ENCODE assay signal across 21 cellular contexts in genomic region chr17:15036238-15036637, GRCh38.
"Had no signal": no experiment of that assay in that cellular context is flagged by ENCODE, and none has a peak within 500 bp of the region (broad histone marks: within the 10 kb centered on the region; RNA-seq: fewer than 3 reads in every experiment).

No MANE protein-coding gene starts in this region.

- H3K4me3 ChIP-seq: esophagus squamous epithelium, gastroesophageal sphincter, mucosa of descending colon, right atrium auricular region, sigmoid colon, skin epidermis, stomach, thoracic aorta, transverse colon had no signal

- H3K4me1 Mint-ChIP-seq: naive thymus-derived CD8-positive, alpha-beta T cell had no signal

- H3K27ac ChIP-seq: esophagus squamous epithelium, gastroesophageal sphincter, right atrium auricular region, sigmoid colon, skin epidermis, stomach, thoracic aorta, transverse colon had no signal

- H3K27me3 ChIP-seq: gastroesophageal sphincter, right atrium auricular region, transverse colon had no signal

- H3K4me3 Mint-ChIP-seq: dendritic cell treated with granulocyte-macrophage colony-stimulating factor and Interleukin-4, amounts not matched to agents 40 ng/mL and 50 ng/mL, for 4 days; effector memory CD8-positive, alpha-beta T cell; naive thymus-derived CD8-positive, alpha-beta T cell had no signal

- DNase-seq: effector memory CD8-positive, alpha-beta T cell; esophagus squamous epithelium; foreskin fibroblast; glutamatergic neuron; islet precursor cell; mammary epithelial cell; mucosa of descending colon; naive thymus-derived CD8-positive, alpha-beta T cell; posterior cingulate gyrus; sigmoid colon; stimulated activated CD4-positive, alpha-beta T cell treated with anti-CD3 and anti-CD28 coated beads, Interleukin-12 subunit alpha, Interleukin-12 subunit beta, amount 100 ng/mL, for 4 hours; stimulated activated naive CD4-positive, alpha-beta T cell; stomach; substantia nigra; transverse colon had no signal

- ATAC-seq: effector memory CD8-positive, alpha-beta T cell; gastroesophageal sphincter; left lobe of liver; mucosa of descending colon; naive thymus-derived CD8-positive, alpha-beta T cell had no signal

- H3K27ac Mint-ChIP-seq: dendritic cell treated with granulocyte-macrophage colony-stimulating factor and Interleukin-4, amounts not matched to agents 40 ng/mL and 50 ng/mL, for 4 days; effector memory CD8-positive, alpha-beta T cell; naive thymus-derived CD8-positive, alpha-beta T cell had no signal

- H3K9me3 Mint-ChIP-seq: dendritic cell treated with granulocyte-macrophage colony-stimulating factor and Interleukin-4, amounts not matched to agents 40 ng/mL and 50 ng/mL, for 4 days; effector memory CD8-positive, alpha-beta T cell; naive thymus-derived CD8-positive, alpha-beta T cell had no signal

- H3K27me3 Mint-ChIP-seq: dendritic cell treated with granulocyte-macrophage colony-stimulating factor and Interleukin-4, amounts not matched to agents 40 ng/mL and 50 ng/mL, for 4 days had no signal

- H3K4me1 ChIP-seq: gastroesophageal sphincter, right atrium auricular region, sigmoid colon, stomach, transverse colon had no signal

- H3K9me3 ChIP-seq: esophagus squamous epithelium, gastroesophageal sphincter, mucosa of descending colon, right atrium auricular region, sigmoid colon, stomach, thoracic aorta, transverse colon had no signal

- H3K36me3 Mint-ChIP-seq: naive thymus-derived CD8-positive, alpha-beta T cell had no signal

- H3K36me3 ChIP-seq: esophagus squamous epithelium, gastroesophageal sphincter, right atrium auricular region, sigmoid colon, stomach, thoracic aorta, transverse colon had no signal
